8 cellular contexts compared by ENCODE assay signal in genomic region chr14:102819790-102820330, GRCh38. TPM values are rescaled to one million over a fixed set of nuclear protein-coding genes. Genes with fewer than 3 reads are reported as not detected.
A peak's percentile ranks its signal among the peaks of the same experiment; 100 is the strongest.
DNase-seq lines count a peak whose midpoint lies in the region; ATAC-seq and TF ChIP-seq lines count a peak whose summit lies in the region.

No MANE protein-coding gene starts in this region.

- no peaks in the 10 kb centered on the region for H3K36me3 ChIP-seq in neuronal stem cell (replicated peaks in 1 of 2; ENCODE audit: control insufficient read depth in 2 of 2, insufficient read depth in 2 of 2, low read length in 2 of 2)

- H3K4me1 ChIP-seq in neuronal stem cell (ENCODE audit: control insufficient read depth in 2 of 2, insufficient read depth in 1 of 2, low read depth in 1 of 2, low read length in 2 of 2): peaks cover under 1 to 16% of the 10 kb centered on the region in 2 donors

- H3K18ac ChIP-seq in neuronal stem cell (ENCODE audit: low read length): peak overlapping the region; percentile 46

- no peak overlapping the region for H4K91ac ChIP-seq in neuronal stem cell (ENCODE audit: low read depth, low read length, poor library complexity)

- H2BK12ac ChIP-seq in neuronal stem cell (ENCODE audit: low read length): no peak overlapping the region

- no peaks in the 10 kb centered on the region for H3K27me3 ChIP-seq in neuronal stem cell (ENCODE audit: control insufficient read depth in 3 of 3, insufficient read depth in 3 of 3, low read depth in 1 of 3, low read length in 3 of 3)

- no peaks in the 10 kb centered on the region for H3K9me3 ChIP-seq in neuronal stem cell (replicated peaks in 1 of 2; ENCODE audit: control insufficient read depth in 2 of 2, insufficient read depth in 1 of 2, low read depth in 1 of 2, low read length in 2 of 2)

- H2AFZ ChIP-seq in neuronal stem cell (ENCODE audit: low read length): no peak overlapping the region

- no peak overlapping the region for H3K14ac ChIP-seq in neuronal stem cell (ENCODE audit: low read length)

- peak overlapping the region; percentile 30 for H3K9ac ChIP-seq in neuronal stem cell (ENCODE audit: low read depth, low read length, poor library complexity)

- POLR2A ChIA-PET in activated CD8-positive, alpha-beta T cell treated with anti-CD3 and anti-CD28 coated beads, Interleukin-2, amount 10 ng/mL, durations not matched to agents 7 days and 5 days (lab: Charles Lee): no interaction called here

- H3K4me3 ChIP-seq in neuronal stem cell (ENCODE audit: low read length in 2 of 2): no peak overlapping the region

- no peak overlapping the region for H2BK120ac ChIP-seq in neuronal stem cell (ENCODE audit: low read depth, low read length)

- CTCF ChIA-PET in activated CD8-positive, alpha-beta T cell treated with anti-CD3 and anti-CD28 coated beads, Interleukin-2, amount 10 ng/mL, durations not matched to agents 7 days and 5 days (lab: Charles Lee): interaction anchor here (0.9 to 2.9 kb wide), 4 partner anchors 16 to 45 kb away, joined by 3 to 11 read pairs (median 4); no protein-coding TSS in a partner anchor

- H3K4me2 ChIP-seq in neuronal stem cell (ENCODE audit: insufficient read depth, low read length, poor library complexity, severe bottlenecking): no peak overlapping the region

- no peak overlapping the region for H3K23ac ChIP-seq in neuronal stem cell (ENCODE audit: low read depth, low read length, poor library complexity)

- H3K4ac ChIP-seq in neuronal stem cell (ENCODE audit: low read length): no peak overlapping the region

- no peak overlapping the region for H2BK15ac ChIP-seq in neuronal stem cell (ENCODE audit: low read length)

- no peak overlapping the region for H2AK5ac ChIP-seq in neuronal stem cell (ENCODE audit: low read depth, low read length)

- H3K27ac ChIP-seq in neuronal stem cell (replicated peaks; ENCODE audit: low read length): no peak overlapping the region

- intact Hi-C loops in left cardiac atrium (cut with DNase I): no loop called here

- DNase-seq in NCI-H82 (lab: John Stamatoyannopoulos, UW): peak; percentile 57
- no peak for DNase-seq in NCI-H82 treated with DMSO at 0.1 percent for 48 hours (lab: John Stamatoyannopoulos, UW; ENCODE audit: unreplicated experiment)
- no peak for DNase-seq in activated CD8-positive, alpha-beta T cell treated with anti-CD3 and anti-CD28 coated beads, Interleukin-2, amount 10 ng/mL, durations not matched to agents 7 days and 5 days
- no peak for DNase-seq in neuronal stem cell (ENCODE audit: low spot score)
- no peak for DNase-seq in KG1 (lab: John Stamatoyannopoulos, UW)
- no peak for DNase-seq in left cardiac atrium
- no peak for DNase-seq in nephron progenitor cell

- H3K4me1 Mint-ChIP-seq in activated CD8-positive, alpha-beta T cell treated with anti-CD3 and anti-CD28 coated beads, Interleukin-2, amount 10 ng/mL, durations not matched to agents 7 days and 5 days (ENCODE audit: low read depth): peaks cover 42% of the 10 kb centered on the region
- H3K4me1 Mint-ChIP-seq in nephron progenitor cell: peaks cover 57% of the 10 kb centered on the region

- peaks cover 2% of the 10 kb centered on the region for H3K79me1 ChIP-seq in neuronal stem cell (ENCODE audit: low read depth, low read length)

- no CpG with 5 or more reads among the region's 15 CpGs for WGBS in neuronal stem cell (ENCODE audit: extremely low coverage in 2 of 2, insufficient read length in 2 of 2, insufficient replicate concordance in 1 of 2), 2 donors

- H3K9me3 Mint-ChIP-seq in activated CD8-positive, alpha-beta T cell treated with anti-CD3 and anti-CD28 coated beads, Interleukin-2, amount 10 ng/mL, durations not matched to agents 7 days and 5 days (ENCODE audit: insufficient read depth): no peaks in the 10 kb centered on the region
- H3K9me3 Mint-ChIP-seq in nephron progenitor cell: peaks cover 6% of the 10 kb centered on the region

- no peak overlapping the region for H4K8ac ChIP-seq in neuronal stem cell (ENCODE audit: low read depth, low read length)

- H2BK5ac ChIP-seq in neuronal stem cell (ENCODE audit: low read length): no peak overlapping the region

- peak overlapping the region; percentile 78 for H3K27ac Mint-ChIP-seq in activated CD8-positive, alpha-beta T cell treated with anti-CD3 and anti-CD28 coated beads, Interleukin-2, amount 10 ng/mL, durations not matched to agents 7 days and 5 days
- H3K27ac Mint-ChIP-seq in nephron progenitor cell: no peak overlapping the region

- peaks cover 9% of the 10 kb centered on the region for H3K36me3 Mint-ChIP-seq in activated CD8-positive, alpha-beta T cell treated with anti-CD3 and anti-CD28 coated beads, Interleukin-2, amount 10 ng/mL, durations not matched to agents 7 days and 5 days (ENCODE audit: low read depth)
- peaks cover 17% of the 10 kb centered on the region for H3K36me3 Mint-ChIP-seq in nephron progenitor cell (ENCODE audit: low read depth)

- H3K4me3 Mint-ChIP-seq in activated CD8-positive, alpha-beta T cell treated with anti-CD3 and anti-CD28 coated beads, Interleukin-2, amount 10 ng/mL, durations not matched to agents 7 days and 5 days: peak overlapping the region; percentile 53
- no peak overlapping the region for H3K4me3 Mint-ChIP-seq in nephron progenitor cell

- ATAC-seq in HG02852 (IDR thresholded peaks at IDR 0.05; ENCODE audit: unreplicated experiment): peak; percentile 12
- peak; percentile 26 for ATAC-seq in activated CD8-positive, alpha-beta T cell treated with anti-CD3 and anti-CD28 coated beads, Interleukin-2, amount 10 ng/mL, durations not matched to agents 7 days and 5 days
- ATAC-seq in left cardiac atrium: no peak

- H3K27me3 Mint-ChIP-seq in activated CD8-positive, alpha-beta T cell treated with anti-CD3 and anti-CD28 coated beads, Interleukin-2, amount 10 ng/mL, durations not matched to agents 7 days and 5 days (ENCODE audit: low read depth): no peaks in the 10 kb centered on the region
- peaks cover 3% of the 10 kb centered on the region for H3K27me3 Mint-ChIP-seq in nephron progenitor cell (ENCODE audit: low read depth, poor library complexity)

- TF ChIP-seq CTCF in nephron progenitor cell (IDR thresholded peaks at IDR 0.05): no peak

RNA-seq across cellular contexts. Expression of gene TRAF3, which starts 42.6 kb away (rescaled TPM):
- 10 to 100 TPM; 28.9 to 31.0 TPM for total RNA-seq in activated CD8-positive, alpha-beta T cell treated with anti-CD3 and anti-CD28 coated beads, Interleukin-2, amount 10 ng/mL, durations not matched to agents 7 days and 5 days
- polyA plus RNA-seq in neuronal stem cell (2013, experiment 1 of 2): 16.4 TPM
- polyA plus RNA-seq in neuronal stem cell (2013, experiment 2 of 2): 16.2 TPM
- 10 to 100 TPM; 12.2 to 15.7 TPM for total RNA-seq in left cardiac atrium

Comparison
In these comparisons a context has a peak if more than half of its experiments do, and no peak if none do; other contexts are left out.
1. ATAC-seq: peak in HG02852 (single experiment) and activated CD8-positive, alpha-beta T cell treated with anti-CD3 and anti-CD28 coated beads, Interleukin-2, amount 10 ng/mL, durations not matched to agents 7 days and 5 days (single experiment); none in left cardiac atrium (0 of 2).